In the genomic region with DNA sequence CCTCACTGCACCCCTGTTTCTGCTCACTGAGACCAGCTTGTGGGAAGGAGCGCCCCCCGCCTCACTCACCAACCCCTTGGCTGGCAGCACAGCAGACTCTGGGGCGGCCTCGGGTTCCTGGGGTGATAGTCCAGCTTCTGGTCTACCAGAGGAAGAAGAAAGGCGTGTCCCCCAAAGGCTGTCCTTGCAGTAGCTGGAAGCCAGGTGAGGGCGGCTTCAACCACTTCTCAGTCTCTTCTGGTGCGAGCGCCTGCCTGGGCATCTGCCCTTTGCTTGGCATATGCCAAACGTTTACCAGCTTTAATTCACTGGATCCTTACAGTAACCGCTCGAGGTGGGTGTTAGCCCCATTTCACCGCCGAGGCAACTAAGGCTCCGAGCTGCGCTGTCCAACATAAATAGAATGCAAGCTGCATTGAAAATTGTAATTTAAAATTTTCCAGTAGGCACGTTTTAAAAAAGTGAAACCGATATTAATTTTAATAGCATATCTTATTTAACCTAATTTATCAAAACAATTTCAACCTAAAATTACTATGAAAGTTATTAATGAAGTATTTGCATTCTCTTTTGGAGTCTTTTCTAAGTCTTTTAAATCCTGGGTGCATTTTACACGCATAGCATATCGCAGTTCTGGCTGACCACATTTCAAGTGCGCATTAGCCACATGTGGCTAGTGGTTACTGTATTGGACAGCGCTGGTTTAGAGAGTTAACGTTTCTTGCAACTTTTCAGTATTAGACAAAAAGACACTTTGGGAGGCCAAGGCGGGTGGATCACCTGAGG, we compare ENCODE assay signal across 8 cellular contexts. TPM values are rescaled to one million over a fixed set of nuclear protein-coding genes. Genes with fewer than 3 reads are reported as not detected.
A peak's percentile ranks its signal among the peaks of the same experiment; 100 is the strongest.
DNase-seq lines count a peak whose midpoint lies in the region; ATAC-seq and TF ChIP-seq lines count a peak whose summit lies in the region.

No MANE protein-coding gene starts in this region.

- intact Hi-C loops in right lobe of liver (cut with DNase I): loop anchor here in 1 of 2 donors (5.0 kb wide), 1 partner anchor 75 kb away; the partner anchor contains the start of genes PPP2R3C and PRORP

- 21% methylated on average over 18 of the region's 23 CpGs for WGBS in right lobe of liver (ENCODE audit: insufficient coverage, low coverage, low lambda C conversion rate, missing lambda C conversion rate)

- no peaks in the 10 kb centered on the region for H3K27me3 Mint-ChIP-seq in central memory CD8-positive, alpha-beta T cell

- H3K27ac ChIP-seq in right lobe of liver: peak overlapping the region; percentile 93 to 97 (median 94)
- peak overlapping the region; percentile 88 for H3K27ac ChIP-seq in temporal lobe (ENCODE audit: low read depth, low read length)

- peak; percentile 22 for ATAC-seq in GM19452 (IDR thresholded peaks at IDR 0.05; ENCODE audit: unreplicated experiment)
- peak; percentile 17 for ATAC-seq in HG03469 (IDR thresholded peaks at IDR 0.05; ENCODE audit: unreplicated experiment)
- ATAC-seq in central memory CD8-positive, alpha-beta T cell (replicated peaks; ENCODE audit: extremely low read depth, poor library complexity, severe bottlenecking): peak; percentile 1
- peak; percentile 19 to 41 (median 22) for ATAC-seq in right lobe of liver
- no peak for ATAC-seq in GM19324 (IDR thresholded peaks at IDR 0.05; ENCODE audit: low FRiP score, unreplicated experiment)

- H3K9me3 Mint-ChIP-seq in central memory CD8-positive, alpha-beta T cell: no peaks in the 10 kb centered on the region

- no peaks in the 10 kb centered on the region for H3K27me3 ChIP-seq in right lobe of liver

- no peak for TF ChIP-seq POLR2A in right lobe of liver (IDR thresholded peaks at IDR 0.05)

- DNase-seq in ELR (ENCODE audit: low read depth) (peak; percentile 62), RKO (ENCODE audit: low spot score) (peak; percentile 72), right lobe of liver (peak in 1 of 3 donors; percentile 70)
- peak in 1 of 2 donors; percentile 39 for DNase-seq in central memory CD8-positive, alpha-beta T cell (ENCODE audit: low spot score in 2 of 2)

- TF ChIP-seq CTCF in right lobe of liver (IDR thresholded peaks at IDR 0.05): no peak

- H3K36me3 ChIP-seq in right lobe of liver: no peaks in the 10 kb centered on the region

- H3K36me3 Mint-ChIP-seq in central memory CD8-positive, alpha-beta T cell (ENCODE audit: insufficient read depth): peaks cover 28% of the 10 kb centered on the region

- H3K4me3 ChIP-seq in right lobe of liver: peak overlapping the region; percentile 80 to 87 (median 84)

- H3K4me3 Mint-ChIP-seq in central memory CD8-positive, alpha-beta T cell: peak overlapping the region; percentile 95

- no peaks in the 10 kb centered on the region for H3K9me3 ChIP-seq in right lobe of liver

- H3K27ac Mint-ChIP-seq in central memory CD8-positive, alpha-beta T cell (ENCODE audit: low read depth): peak overlapping the region; percentile 94

- peaks cover 0 to 41% (median 10%) of the 10 kb centered on the region in 4 donors for H3K4me1 ChIP-seq in right lobe of liver

- H3K4me1 Mint-ChIP-seq in central memory CD8-positive, alpha-beta T cell: peaks cover 26% of the 10 kb centered on the region

RNA-seq across cellular contexts. Expression of gene FAM177A1, which starts 0.9 kb away (rescaled TPM):
- total RNA-seq in right lobe of liver (10 to 100 TPM; 44.2 to 48.4 (median 47.2) TPM), temporal lobe (36.4 TPM)
